In the genomic region with DNA sequence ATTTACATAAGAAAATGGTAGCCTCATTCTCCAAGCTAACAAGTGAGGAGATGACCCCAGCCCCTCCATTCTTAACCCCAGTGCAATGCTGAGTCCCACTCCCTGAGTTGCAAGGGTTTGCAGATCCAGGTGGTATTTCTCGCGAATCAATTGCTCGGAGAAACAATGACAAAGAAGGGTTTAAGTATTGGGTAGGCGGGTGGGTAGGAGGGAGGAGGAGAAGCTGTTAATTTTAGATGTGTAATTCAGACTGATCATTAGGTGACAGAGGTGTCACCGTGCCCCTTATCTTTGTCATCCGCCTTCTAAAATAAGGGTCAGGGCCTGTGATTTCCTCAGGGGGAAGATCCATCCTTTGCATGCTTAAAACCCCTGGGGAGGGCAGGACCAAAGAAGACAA, we compare ENCODE assay signal across 10 cellular contexts. TPM values are rescaled to one million over a fixed set of nuclear protein-coding genes. Genes with fewer than 3 reads are reported as not detected.
"Had no signal": no experiment of that assay in that cellular context is flagged by ENCODE, and none has a peak within 500 bp of the region (broad histone marks: within the 10 kb centered on the region; RNA-seq: fewer than 3 reads in every experiment).

No MANE protein-coding gene starts in this region.

- ATAC-seq: K562 had no signal

- H3K4me3 ChIP-seq: K562 had no signal

- H3K9me3 Mint-ChIP-seq: IgD-negative memory B cell had no signal

- H3K36me3 Mint-ChIP-seq: IgD-negative memory B cell had no signal

- H3K4me3 Mint-ChIP-seq: IgD-negative memory B cell had no signal

- DNase-seq: IMR-90, KBM-7, KG1 had no signal

- H3K27me3 Mint-ChIP-seq: IgD-negative memory B cell had no signal

- H3K4me1 Mint-ChIP-seq: IgD-negative memory B cell had no signal

- H3K4me2 ChIP-seq: KMS-11 had no signal

- H3K27ac ChIP-seq: HL-60, KMS-11 had no signal

- H3K27ac Mint-ChIP-seq: IgD-negative memory B cell had no signal

RNA-seq across cellular contexts. Expression of gene SH3RF2, which starts 17.0 kb away (rescaled TPM):
- total RNA-seq: K562 had no signal
- polyA plus RNA-seq: IgD-negative memory B cell had no signal

RNA-seq across cellular contexts. Expression of gene GRXCR2, which starts 46.6 kb away (rescaled TPM):
- total RNA-seq: HepG2, HT-29, HT1080, IMR-90, K562 had no signal
- polyA plus RNA-seq: HepG2, IgD-negative memory B cell, IMR-90, K562 had no signal
